ENCODE assay signal across 12 cellular contexts in genomic region chr11:4087551-4087950, GRCh38. TPM values are rescaled to one million over a fixed set of nuclear protein-coding genes. Genes with fewer than 3 reads are reported as not detected.
DNase-seq lines count a peak whose midpoint lies in the region; ATAC-seq and TF ChIP-seq lines count a peak whose summit lies in the region.
"Had no signal": no experiment of that assay in that cellular context is flagged by ENCODE, and none has a peak within 500 bp of the region (broad histone marks: within the 10 kb centered on the region; RNA-seq: fewer than 3 reads in every experiment).

No MANE protein-coding gene starts in this region.

- H3K4me3 Mint-ChIP-seq in MCF 10A (ENCODE audit: unreplicated experiment) (no peak overlapping the region), T-cell (no peak overlapping the region), endothelial cell (ENCODE audit: unreplicated experiment) (no peak overlapping the region)
- H3K4me3 Mint-ChIP-seq in stimulated activated effector memory CD8-positive, alpha-beta T cell treated with anti-CD3 and anti-CD28 coated beads, Interleukin-12 subunit alpha, Interleukin-12 subunit beta, amount 100 ng/mL, for 72 hours: no peak overlapping the region

- H3K4me1 ChIP-seq in mammary epithelial cell (ENCODE audit: insufficient read depth, low read length) (no peaks in the 10 kb centered on the region), esophagus muscularis mucosa (no peaks in the 10 kb centered on the region)
- H3K4me1 ChIP-seq: right atrium auricular region had no signal

- H3K27me3 ChIP-seq in mammary epithelial cell (ENCODE audit: insufficient read depth, low read length) (no peaks in the 10 kb centered on the region), esophagus muscularis mucosa (no peaks in the 10 kb centered on the region)
- H3K27me3 ChIP-seq: heart left ventricle, right atrium auricular region had no signal

- H3K9me3 Mint-ChIP-seq in MCF 10A (ENCODE audit: unreplicated experiment): no peaks in the 10 kb centered on the region
- H3K9me3 Mint-ChIP-seq in T-cell: no peaks in the 10 kb centered on the region
- H3K9me3 Mint-ChIP-seq in endothelial cell (ENCODE audit: unreplicated experiment): no peaks in the 10 kb centered on the region
- no peaks in the 10 kb centered on the region for H3K9me3 Mint-ChIP-seq in stimulated activated effector memory CD8-positive, alpha-beta T cell treated with anti-CD3 and anti-CD28 coated beads, Interleukin-12 subunit alpha, Interleukin-12 subunit beta, amount 100 ng/mL, for 72 hours

- H3K9ac ChIP-seq in mammary epithelial cell (ENCODE audit: insufficient read depth, low read length): no peak overlapping the region

- intact Hi-C loops in MCF 10A (cut with micrococcal nuclease): no loop called here
- intact Hi-C loops in mammary epithelial cell (cut with micrococcal nuclease): no loop called here
- intact Hi-C loops in esophagus muscularis mucosa (cut with DNase I): no loop called here

- no peak overlapping the region for H3K27ac ChIP-seq in mammary epithelial cell (ENCODE audit: insufficient read depth, low read depth, low read length)
- no peak overlapping the region for H3K27ac ChIP-seq in esophagus muscularis mucosa (replicated peaks in 1 of 4)
- H3K27ac ChIP-seq: heart left ventricle, right atrium auricular region, thoracic aorta had no signal

- no peak for ATAC-seq in T-cell (replicated peaks in 1 of 4)
- ATAC-seq in stimulated activated effector memory CD8-positive, alpha-beta T cell treated with anti-CD3 and anti-CD28 coated beads, Interleukin-12 subunit alpha, Interleukin-12 subunit beta, amount 100 ng/mL, for 72 hours: no peak
- no peak for ATAC-seq in GM19324 (IDR thresholded peaks at IDR 0.05; ENCODE audit: low FRiP score, unreplicated experiment)
- ATAC-seq: heart left ventricle had no signal

- DNase-seq in MCF 10A (ENCODE audit: unreplicated experiment) (no peak), mammary epithelial cell (no peak), T-cell (no peak), endothelial cell (ENCODE audit: low spot score) (no peak), iPS-NIHi7 (ENCODE audit: extremely low spot score) (no peak), esophagus muscularis mucosa (ENCODE audit: extremely low spot score) (no peak)
- peak in 1 of 2 donors; percentile 7 for DNase-seq in stimulated activated effector memory CD8-positive, alpha-beta T cell treated with anti-CD3 and anti-CD28 coated beads, Interleukin-12 subunit alpha, Interleukin-12 subunit beta, amount 100 ng/mL, for 72 hours (ENCODE audit: low spot score in 2 of 2)
- DNase-seq: C1 segment of cervical spinal cord, heart left ventricle had no signal

- CTCF ChIA-PET in MCF 10A (lab: Yijun Ruan, JAX) (interaction anchor here (0.6 to 2.6 kb wide), 3 partner anchors 15 to 233 kb away, joined by 3 to 16 read pairs (median 10); partner anchors contain the start of gene STIM1), mammary epithelial cell (lab: Charles Lee; ENCODE audit: low non-redundant PET) (no interaction called here), T-cell (lab: Charles Lee) (interaction anchor here in 1 of 2 donors (0.5 to 0.8 kb wide), 2 partner anchors 14 to 246 kb away, joined by 3 to 6 read pairs; no protein-coding TSS in a partner anchor)

- no peaks in the 10 kb centered on the region for H3K9me3 ChIP-seq in mammary epithelial cell (replicated peaks; ENCODE audit: insufficient read depth, low read length)
- H3K9me3 ChIP-seq in esophagus muscularis mucosa: no peaks in the 10 kb centered on the region
- H3K9me3 ChIP-seq: heart left ventricle, right atrium auricular region, thoracic aorta had no signal

- no peaks in the 10 kb centered on the region for H3K36me3 ChIP-seq in mammary epithelial cell (ENCODE audit: insufficient read depth, low read length)
- peaks cover 46 to 92% (median 66%) of the 10 kb centered on the region in 4 donors for H3K36me3 ChIP-seq in esophagus muscularis mucosa

- in situ Hi-C loops in mammary epithelial cell (cut with MboI; ENCODE audit: low sequenced_read_pairs in 2 of 2): no loop called here

- TF ChIP-seq CTCF in MCF 10A (IDR thresholded peaks at IDR 0.05; ENCODE audit: unreplicated experiment) (peak; percentile 7), mammary epithelial cell (conservative IDR thresholded peaks at IDR 0.05 in 1 of 2, IDR thresholded peaks at IDR 0.05 in 1 of 2; ENCODE audit: extremely low read depth in 1 of 2, insufficient read depth in 1 of 2, low read depth in 1 of 2, low read length in 2 of 2) (peak in 1 of 2 donors; percentile 12), endothelial cell (IDR thresholded peaks at IDR 0.05; ENCODE audit: unreplicated experiment) (peak; percentile 48), esophagus muscularis mucosa (IDR thresholded peaks at IDR 0.05) (no peak)

- H3K27ac Mint-ChIP-seq in MCF 10A (ENCODE audit: low read depth, unreplicated experiment): no peak overlapping the region
- peak overlapping the region; percentile 57 to 65 for H3K27ac Mint-ChIP-seq in T-cell
- peak overlapping the region; percentile 38 for H3K27ac Mint-ChIP-seq in endothelial cell (ENCODE audit: unreplicated experiment)
- H3K27ac Mint-ChIP-seq in stimulated activated effector memory CD8-positive, alpha-beta T cell treated with anti-CD3 and anti-CD28 coated beads, Interleukin-12 subunit alpha, Interleukin-12 subunit beta, amount 100 ng/mL, for 72 hours: peak overlapping the region; percentile 51

- no peak for TF ChIP-seq POLR2A in esophagus muscularis mucosa (IDR thresholded peaks at IDR 0.05; ENCODE audit: low read depth)

- H3K36me3 Mint-ChIP-seq in MCF 10A (ENCODE audit: insufficient read depth, unreplicated experiment): peaks cover 26% of the 10 kb centered on the region
- H3K36me3 Mint-ChIP-seq in T-cell: peaks cover 68% of the 10 kb centered on the region
- H3K36me3 Mint-ChIP-seq in endothelial cell (ENCODE audit: low read depth, unreplicated experiment): peaks cover 37% of the 10 kb centered on the region
- H3K36me3 Mint-ChIP-seq in stimulated activated effector memory CD8-positive, alpha-beta T cell treated with anti-CD3 and anti-CD28 coated beads, Interleukin-12 subunit alpha, Interleukin-12 subunit beta, amount 100 ng/mL, for 72 hours: peaks cover 44% of the 10 kb centered on the region

- WGBS in mammary epithelial cell (ENCODE audit: low coverage, missing lambda C conversion rate): 95% methylated on average over 5 of the region's 5 CpGs
- 93% methylated on average over 5 of the region's 5 CpGs for WGBS in esophagus muscularis mucosa

- POLR2A ChIA-PET in MCF 10A (lab: Yijun Ruan, JAX): no interaction called here
- POLR2A ChIA-PET in T-cell (lab: Charles Lee): no interaction called here

- H2AFZ ChIP-seq in mammary epithelial cell (ENCODE audit: low read depth, low read length): no peak overlapping the region

- no peak overlapping the region for H3K4me2 ChIP-seq in mammary epithelial cell (ENCODE audit: insufficient read depth, low read depth, low read length)

- H3K4me1 Mint-ChIP-seq in MCF 10A (ENCODE audit: insufficient read depth, unreplicated experiment) (no peaks in the 10 kb centered on the region), T-cell (peaks cover 58 to 63% (median 62%) of the 10 kb centered on the region in 3 donors), endothelial cell (ENCODE audit: unreplicated experiment) (peaks cover 21% of the 10 kb centered on the region)
- H3K4me1 Mint-ChIP-seq in stimulated activated effector memory CD8-positive, alpha-beta T cell treated with anti-CD3 and anti-CD28 coated beads, Interleukin-12 subunit alpha, Interleukin-12 subunit beta, amount 100 ng/mL, for 72 hours: peaks cover 52% of the 10 kb centered on the region

- no TSS peak for BruUV-seq in MCF 10A (replicated peaks; lab: Mats Ljungman, UMichigan)
- BruUV-seq in mammary epithelial cell (replicated peaks; lab: Mats Ljungman, UMichigan): no TSS peak

- dilution Hi-C loops in mammary epithelial cell (cut with HindIII; ENCODE audit: low sequenced_read_pairs): no loop called here

- H3K27me3 Mint-ChIP-seq in MCF 10A (ENCODE audit: insufficient read depth, unreplicated experiment) (no peaks in the 10 kb centered on the region), T-cell (no peaks in the 10 kb centered on the region), endothelial cell (ENCODE audit: unreplicated experiment) (peaks cover 3% of the 10 kb centered on the region)

- H4K20me1 ChIP-seq in mammary epithelial cell (ENCODE audit: insufficient read depth, low read length): no peaks in the 10 kb centered on the region

- no peaks in the 10 kb centered on the region for H3K79me2 ChIP-seq in mammary epithelial cell (ENCODE audit: insufficient read depth, low read length)

- TF ChIP-seq EP300 in esophagus muscularis mucosa (IDR thresholded peaks at IDR 0.05): no peak

- H3K4me3 ChIP-seq in mammary epithelial cell (replicated peaks in 1 of 3; ENCODE audit: insufficient read depth in 1 of 3, low read depth in 2 of 3, low read length in 3 of 3): no peak overlapping the region
- no peak overlapping the region for H3K4me3 ChIP-seq in esophagus muscularis mucosa
- H3K4me3 ChIP-seq: heart left ventricle, right atrium auricular region, thoracic aorta had no signal

RNA-seq across cellular contexts. Expression of gene RRM1, which starts 7.0 kb away (rescaled TPM):
- total RNA-seq in MCF 10A (2022) (44.7 and 86.1 TPM in 2 replicates), mammary epithelial cell (100 to 1,000 TPM in 1 of 2 donors, 10 to 100 TPM in 1; 72.7 to 113 TPM), T-cell (10 to 100 TPM; 27.4 to 50.8 (median 36.1) TPM), endothelial cell (ENCODE audit: unreplicated experiment) (48.0 TPM), esophagus muscularis mucosa (10 to 100 TPM; 26.6 to 44.0 (median 41.0) TPM)
- 110 TPM for polyA plus RNA-seq in mammary epithelial cell
- polyA minus RNA-seq in mammary epithelial cell: 223 TPM

Comparison
In these comparisons a context has a peak if more than half of its experiments do, and no peak if none do; other contexts are left out.
1. CTCF ChIP-seq: peak in MCF 10A (single experiment) and endothelial cell (single experiment); none in esophagus muscularis mucosa (0 of 3).